Comparison of ENCODE assay signal across 9 cellular contexts in genomic region chr6:90083891-90084290, GRCh38.
DNase-seq lines count a peak whose midpoint lies in the region; ATAC-seq and TF ChIP-seq lines count a peak whose summit lies in the region.
"Had no signal": no experiment of that assay in that cellular context is flagged by ENCODE, and none has a peak within 500 bp of the region (broad histone marks: within the 10 kb centered on the region; RNA-seq: fewer than 3 reads in every experiment).

No MANE protein-coding gene starts in this region.

- H3K27ac ChIP-seq in CD4-positive, alpha-beta memory T cell (ENCODE audit: low read depth, low read length): no peak overlapping the region
- H3K27ac ChIP-seq in neural progenitor cell: no peak overlapping the region
- H3K27ac ChIP-seq: HL-60 had no signal

- H3F3A ChIP-seq in neural progenitor cell (ENCODE audit: low read depth): no peaks in the 10 kb centered on the region

- TF ChIP-seq CTCF in neural progenitor cell (IDR thresholded peaks at IDR 0.05): no peak

- H3K9me3 Mint-ChIP-seq in CD4-positive, alpha-beta memory T cell: no peaks in the 10 kb centered on the region
- no peaks in the 10 kb centered on the region for H3K9me3 Mint-ChIP-seq in activated naive CD4-positive, alpha-beta T cell treated with anti-CD3 and anti-CD28 coated beads, Interleukin-2, amount 50 U/mL, for 24 hours
- H3K9me3 Mint-ChIP-seq in neural progenitor cell: no peaks in the 10 kb centered on the region

- H3K4me3 Mint-ChIP-seq in CD4-positive, alpha-beta memory T cell: peak overlapping the region; percentile 64 to 83 (median 78)
- peak overlapping the region; percentile 85 for H3K4me3 Mint-ChIP-seq in activated naive CD4-positive, alpha-beta T cell treated with anti-CD3 and anti-CD28 coated beads, Interleukin-2, amount 50 U/mL, for 24 hours
- no peak overlapping the region for H3K4me3 Mint-ChIP-seq in neural progenitor cell

- no peaks in the 10 kb centered on the region for H3K9me3 ChIP-seq in CD4-positive, alpha-beta memory T cell (ENCODE audit: control insufficient read depth in 1 of 2, low read length in 2 of 2)
- H3K9me3 ChIP-seq in neural progenitor cell (ENCODE audit: low read depth): no peaks in the 10 kb centered on the region

- peaks cover 43 to 75% (median 57%) of the 10 kb centered on the region in 4 donors for H3K4me1 Mint-ChIP-seq in CD4-positive, alpha-beta memory T cell
- H3K4me1 Mint-ChIP-seq in activated naive CD4-positive, alpha-beta T cell treated with anti-CD3 and anti-CD28 coated beads, Interleukin-2, amount 50 U/mL, for 24 hours: peaks cover 84% of the 10 kb centered on the region
- peaks cover 7% of the 10 kb centered on the region for H3K4me1 Mint-ChIP-seq in neural progenitor cell

- H3K27me3 ChIP-seq in CD4-positive, alpha-beta memory T cell (ENCODE audit: insufficient read depth, low read length): no peaks in the 10 kb centered on the region
- no peaks in the 10 kb centered on the region for H3K27me3 ChIP-seq in neural progenitor cell

- peaks cover 18 to 30% of the 10 kb centered on the region in 2 donors for H3K36me3 Mint-ChIP-seq in CD4-positive, alpha-beta memory T cell
- peaks cover 35% of the 10 kb centered on the region for H3K36me3 Mint-ChIP-seq in activated naive CD4-positive, alpha-beta T cell treated with anti-CD3 and anti-CD28 coated beads, Interleukin-2, amount 50 U/mL, for 24 hours
- peaks cover 14% of the 10 kb centered on the region for H3K36me3 Mint-ChIP-seq in neural progenitor cell

- peak; percentile 51 to 64 (median 57) for DNase-seq in CD4-positive, alpha-beta memory T cell
- DNase-seq in NAMALWA (ENCODE audit: low spot score): peak; percentile 67
- no peak for DNase-seq in COLO668 (lab: John Stamatoyannopoulos, UW; ENCODE audit: unreplicated experiment)
- no peak for DNase-seq in NCI-H748 treated with DMSO at 0.1 percent for 48 hours (lab: John Stamatoyannopoulos, UW)
- no peak for DNase-seq in neural progenitor cell (ENCODE audit: low spot score)
- DNase-seq in NCI-H2171 treated with DMSO at 0.1 percent for 48 hours (lab: John Stamatoyannopoulos, UW): no peak

- no peak overlapping the region for H2AFZ ChIP-seq in neural progenitor cell (replicated peaks)

- POLR2A ChIA-PET in CD4-positive, alpha-beta memory T cell (lab: Charles Lee; ENCODE audit: partially characterized antibody): interaction anchor here (0.9 to 2.7 kb wide), 15 partner anchors 12 to 393 kb away, joined by 3 to 9 read pairs (median 4); no protein-coding TSS in a partner anchor

- no peak overlapping the region for H3K9ac ChIP-seq in neural progenitor cell

- H3K36me3 ChIP-seq in CD4-positive, alpha-beta memory T cell (ENCODE audit: insufficient read depth, low read length): no peaks in the 10 kb centered on the region
- no peaks in the 10 kb centered on the region for H3K36me3 ChIP-seq in neural progenitor cell

- ATAC-seq in GM21423 (IDR thresholded peaks at IDR 0.05; ENCODE audit: unreplicated experiment): peak; percentile 47

- no peaks in the 10 kb centered on the region for H4K20me1 ChIP-seq in neural progenitor cell (ENCODE audit: low read depth)

- no peaks in the 10 kb centered on the region for H3K27me3 Mint-ChIP-seq in CD4-positive, alpha-beta memory T cell
- H3K27me3 Mint-ChIP-seq in activated naive CD4-positive, alpha-beta T cell treated with anti-CD3 and anti-CD28 coated beads, Interleukin-2, amount 50 U/mL, for 24 hours: no peaks in the 10 kb centered on the region
- peaks cover 2% of the 10 kb centered on the region for H3K27me3 Mint-ChIP-seq in neural progenitor cell (ENCODE audit: insufficient read depth, low read depth)

- CTCF ChIA-PET in CD4-positive, alpha-beta memory T cell (lab: Charles Lee; ENCODE audit: partially characterized antibody): interaction anchor here (0.6 to 2.5 kb wide), 9 partner anchors 10 to 309 kb away, joined by 3 to 18 read pairs (median 4); no protein-coding TSS in a partner anchor

- no peak overlapping the region for H3K4me3 ChIP-seq in CD4-positive, alpha-beta memory T cell (ENCODE audit: low read length in 2 of 2)
- no peak overlapping the region for H3K4me3 ChIP-seq in neural progenitor cell

- intact Hi-C loops in CD4-positive, alpha-beta memory T cell (cut with micrococcal nuclease): loop anchor here (5.0 kb wide), 1 partner anchor 313 kb away; no protein-coding TSS in a partner anchor

- no peak overlapping the region for H3K4me2 ChIP-seq in neural progenitor cell

- H3K4me1 ChIP-seq in CD4-positive, alpha-beta memory T cell (ENCODE audit: insufficient read depth, low read length): peaks cover 61% of the 10 kb centered on the region
- H3K4me1 ChIP-seq in neural progenitor cell: no peaks in the 10 kb centered on the region

- H3K79me2 ChIP-seq in neural progenitor cell (ENCODE audit: low read depth): no peaks in the 10 kb centered on the region

- peak overlapping the region; percentile 80 to 91 (median 87) for H3K27ac Mint-ChIP-seq in CD4-positive, alpha-beta memory T cell
- H3K27ac Mint-ChIP-seq in activated naive CD4-positive, alpha-beta T cell treated with anti-CD3 and anti-CD28 coated beads, Interleukin-2, amount 50 U/mL, for 24 hours: peak overlapping the region; percentile 97
- no peak overlapping the region for H3K27ac Mint-ChIP-seq in neural progenitor cell

Comparison
In these comparisons a context has a peak if more than half of its experiments do, and no peak if none do; other contexts are left out.
1. DNase-seq: peak in CD4-positive, alpha-beta memory T cell (5 of 5) and NAMALWA (single experiment); none in COLO668 (single experiment), NCI-H748 treated with DMSO at 0.1 percent for 48 hours (single experiment), neural progenitor cell (single experiment) and NCI-H2171 treated with DMSO at 0.1 percent for 48 hours (single experiment).